Comparison of ENCODE assay signal across 1 cellular context in the genomic region with DNA sequence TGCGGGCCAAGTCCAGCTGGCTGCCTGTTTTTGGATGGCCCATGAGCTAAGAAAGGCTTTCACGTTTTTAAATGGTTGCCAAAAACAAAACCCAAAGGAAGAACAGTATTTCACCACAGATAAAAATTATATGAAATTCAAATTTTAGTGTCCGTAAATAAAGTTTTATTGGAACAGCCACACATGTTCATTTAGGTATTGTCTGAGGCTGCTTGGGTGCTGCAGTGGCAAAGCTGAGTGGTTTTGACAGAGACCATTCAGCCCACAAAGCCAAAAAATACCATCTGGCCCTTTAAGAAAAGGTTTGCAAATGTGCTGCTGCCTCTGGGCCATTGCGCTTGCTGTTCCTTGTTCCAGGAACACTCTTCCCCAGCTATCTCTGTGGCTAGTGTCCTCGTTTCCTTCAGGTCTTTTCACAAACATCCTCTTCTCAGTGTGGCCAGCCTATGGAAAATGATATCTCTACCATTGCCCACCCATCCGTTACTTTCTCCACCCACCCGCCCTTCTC.
TF ChIP-seq lines count a peak whose summit lies in the region.

No MANE protein-coding gene starts in this region.

TF ChIP-seq in K562, 482 proteins besides CTCF, POLR2A, EP300 and RAD21:
- TF ChIP-seq, protein P1, sequence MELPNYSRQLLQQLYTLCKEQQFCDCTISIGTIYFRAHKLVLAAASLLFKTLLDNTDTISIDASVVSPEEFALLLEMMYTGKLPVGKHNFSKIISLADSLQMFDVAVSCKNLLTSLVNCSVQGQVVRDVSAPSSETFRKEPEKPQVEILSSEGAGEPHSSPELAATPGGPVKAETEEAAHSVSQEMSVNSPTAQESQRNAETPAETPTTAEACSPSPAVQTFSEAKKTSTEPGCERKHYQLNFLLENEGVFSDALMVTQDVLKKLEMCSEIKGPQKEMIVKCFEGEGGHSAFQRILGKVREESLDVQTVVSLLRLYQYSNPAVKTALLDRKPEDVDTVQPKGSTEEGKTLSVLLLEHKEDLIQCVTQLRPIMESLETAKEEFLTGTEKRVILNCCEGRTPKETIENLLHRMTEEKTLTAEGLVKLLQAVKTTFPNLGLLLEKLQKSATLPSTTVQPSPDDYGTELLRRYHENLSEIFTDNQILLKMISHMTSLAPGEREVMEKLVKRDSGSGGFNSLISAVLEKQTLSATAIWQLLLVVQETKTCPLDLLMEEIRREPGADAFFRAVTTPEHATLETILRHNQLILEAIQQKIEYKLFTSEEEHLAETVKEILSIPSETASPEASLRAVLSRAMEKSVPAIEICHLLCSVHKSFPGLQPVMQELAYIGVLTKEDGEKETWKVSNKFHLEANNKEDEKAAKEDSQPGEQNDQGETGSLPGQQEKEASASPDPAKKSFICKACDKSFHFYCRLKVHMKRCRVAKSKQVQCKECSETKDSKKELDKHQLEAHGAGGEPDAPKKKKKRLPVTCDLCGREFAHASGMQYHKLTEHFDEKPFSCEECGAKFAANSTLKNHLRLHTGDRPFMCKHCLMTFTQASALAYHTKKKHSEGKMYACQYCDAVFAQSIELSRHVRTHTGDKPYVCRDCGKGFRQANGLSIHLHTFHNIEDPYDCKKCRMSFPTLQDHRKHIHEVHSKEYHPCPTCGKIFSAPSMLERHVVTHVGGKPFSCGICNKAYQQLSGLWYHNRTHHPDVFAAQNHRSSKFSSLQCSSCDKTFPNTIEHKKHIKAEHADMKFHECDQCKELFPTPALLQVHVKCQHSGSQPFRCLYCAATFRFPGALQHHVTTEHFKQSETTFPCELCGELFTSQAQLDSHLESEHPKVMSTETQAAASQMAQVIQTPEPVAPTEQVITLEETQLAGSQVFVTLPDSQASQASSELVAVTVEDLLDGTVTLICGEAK (IDR thresholded peaks at IDR 0.05): peak; percentile 90
- TF ChIP-seq, protein P1 (CRISPR knock-in tag; IDR thresholded peaks at IDR 0.05): peak; percentile 66; the same call in 1 of the 2 replicates
- TF ChIP-seq RCOR1 (IDR thresholded peaks at IDR 0.05; ENCODE audit: borderline replicate concordance in 1 of 2, low read depth in 2 of 2, low read length in 2 of 2) (peak in 1 of 2 experiments; percentile 53; a peak in 1 of 4 replicates), RBM25 (IDR thresholded peaks at IDR 0.05; ENCODE audit: low read depth, low read length, severe bottlenecking) (peak; percentile 40), NCOA2 (IDR thresholded peaks at IDR 0.05; ENCODE audit: partially characterized antibody in 2 of 2) (no peak), ZBTB7A (IDR thresholded peaks at IDR 0.05; ENCODE audit: borderline replicate concordance, control insufficient read depth, low read depth, low read length) (no peak)
- TF ChIP-seq, protein P2, sequence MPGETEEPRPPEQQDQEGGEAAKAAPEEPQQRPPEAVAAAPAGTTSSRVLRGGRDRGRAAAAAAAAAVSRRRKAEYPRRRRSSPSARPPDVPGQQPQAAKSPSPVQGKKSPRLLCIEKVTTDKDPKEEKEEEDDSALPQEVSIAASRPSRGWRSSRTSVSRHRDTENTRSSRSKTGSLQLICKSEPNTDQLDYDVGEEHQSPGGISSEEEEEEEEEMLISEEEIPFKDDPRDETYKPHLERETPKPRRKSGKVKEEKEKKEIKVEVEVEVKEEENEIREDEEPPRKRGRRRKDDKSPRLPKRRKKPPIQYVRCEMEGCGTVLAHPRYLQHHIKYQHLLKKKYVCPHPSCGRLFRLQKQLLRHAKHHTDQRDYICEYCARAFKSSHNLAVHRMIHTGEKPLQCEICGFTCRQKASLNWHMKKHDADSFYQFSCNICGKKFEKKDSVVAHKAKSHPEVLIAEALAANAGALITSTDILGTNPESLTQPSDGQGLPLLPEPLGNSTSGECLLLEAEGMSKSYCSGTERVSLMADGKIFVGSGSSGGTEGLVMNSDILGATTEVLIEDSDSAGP (CRISPR knock-in tag; IDR thresholded peaks at IDR 0.05): peak; percentile 82
